Comparison of ENCODE assay signal across 16 cellular contexts in the genomic region with DNA sequence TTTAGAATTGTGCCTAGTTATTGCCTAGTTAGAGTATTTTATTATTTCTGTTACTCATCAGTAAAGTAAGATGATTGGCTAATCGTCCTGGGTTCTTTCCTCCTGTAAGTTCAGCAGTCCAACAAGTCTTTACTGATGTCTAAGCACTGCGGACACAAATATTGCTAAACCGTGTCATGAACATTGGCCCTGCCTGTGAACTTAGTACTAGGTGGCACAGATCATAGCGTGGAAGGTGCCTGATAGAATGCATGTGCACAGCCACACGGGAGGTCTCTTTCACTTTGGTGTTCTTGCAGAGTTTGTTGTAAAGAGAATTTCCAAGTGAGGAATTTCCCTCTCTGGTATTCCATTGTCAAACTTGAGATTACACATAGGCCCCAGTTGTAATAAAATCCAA. TPM values are rescaled to one million over a fixed set of nuclear protein-coding genes. Genes with fewer than 3 reads are reported as not detected.
DNase-seq lines count a peak whose midpoint lies in the region; ATAC-seq and TF ChIP-seq lines count a peak whose summit lies in the region.
"Had no signal": no experiment of that assay in that cellular context is flagged by ENCODE, and none has a peak within 500 bp of the region (broad histone marks: within the 10 kb centered on the region; RNA-seq: fewer than 3 reads in every experiment).

No MANE protein-coding gene starts in this region.

- DNase-seq in WTC11 (ENCODE audit: low spot score) (no peak), left lobe of liver (ENCODE audit: low spot score) (peak; percentile 92), progenitor cell of endocrine pancreas (ENCODE audit: low spot score, unreplicated experiment) (no peak), left lung (no peak), NCI-H1092 (lab: John Stamatoyannopoulos, UW) (no peak), D341Med (ENCODE audit: low spot score) (no peak)
- DNase-seq: AML-193, DMS79 treated with DMSO at 0.1 percent for 48 hours, NCI-H1436, NCI-H1930, NCI-H226, NCI-H524, NCI-H82 had no signal

- CTCF ChIA-PET in WTC11 (lab: Charles Lee), result no interaction called here

- no peak overlapping the region for H3K4me3 ChIP-seq in left lung

- no peak overlapping the region for H3K27ac ChIP-seq in left lung
- H3K27ac ChIP-seq: C4-2B had no signal

- H3K9me3 ChIP-seq in left lung, result no peaks in the 10 kb centered on the region

- no peaks in the 10 kb centered on the region for H3K27me3 ChIP-seq in left lung

- H3K4me3 Mint-ChIP-seq in IgD-negative memory B cell (no peak overlapping the region), WTC11 (no peak overlapping the region), progenitor cell of endocrine pancreas (ENCODE audit: low read depth) (no peak overlapping the region)

- H3K36me3 Mint-ChIP-seq in IgD-negative memory B cell, result peaks cover 8% of the 10 kb centered on the region
- peaks cover 46% of the 10 kb centered on the region for H3K36me3 Mint-ChIP-seq in WTC11
- peaks cover 30% of the 10 kb centered on the region for H3K36me3 Mint-ChIP-seq in progenitor cell of endocrine pancreas (ENCODE audit: insufficient read depth)

- no peaks in the 10 kb centered on the region for H3K27me3 Mint-ChIP-seq in IgD-negative memory B cell
- no peaks in the 10 kb centered on the region for H3K27me3 Mint-ChIP-seq in WTC11 (ENCODE audit: low read depth)
- no peaks in the 10 kb centered on the region for H3K27me3 Mint-ChIP-seq in progenitor cell of endocrine pancreas

- peaks cover 0 to 65% of the 10 kb centered on the region in 2 donors for H3K36me3 ChIP-seq in left lung

- POLR2A ChIA-PET in WTC11 (lab: Charles Lee), result no interaction called here

- H3K4me1 Mint-ChIP-seq in IgD-negative memory B cell, result peaks cover 25 to 42% (median 27%) of the 10 kb centered on the region in 3 donors
- H3K4me1 Mint-ChIP-seq in WTC11, result peaks cover 38% of the 10 kb centered on the region
- peaks cover 39% of the 10 kb centered on the region for H3K4me1 Mint-ChIP-seq in progenitor cell of endocrine pancreas (ENCODE audit: low read depth)

- intact Hi-C loops in left lung (cut with DNase I), result no loop called here

- ATAC-seq in WTC11 (no peak), left lobe of liver (peak; percentile 93), left lung (no peak), HG02885 (IDR thresholded peaks at IDR 0.05; ENCODE audit: poor library complexity, unreplicated experiment) (no peak)

- H3K9me3 Mint-ChIP-seq in IgD-negative memory B cell (peaks cover 0 to 1% (median 0%) of the 10 kb centered on the region in 3 donors), WTC11 (peaks cover 5% of the 10 kb centered on the region), progenitor cell of endocrine pancreas (ENCODE audit: low read depth) (peaks cover 3% of the 10 kb centered on the region)

- H3K27ac Mint-ChIP-seq in IgD-negative memory B cell (peak overlapping the region; percentile 13 to 93 (median 35)), WTC11 (0 out of 2 replicates have a peak overlapping the region, but pooled peaks have one; percentile 59), progenitor cell of endocrine pancreas (peak overlapping the region; percentile 7)

- no peak for TF ChIP-seq CTCF in WTC11 (IDR thresholded peaks at IDR 0.05)
- no peak for TF ChIP-seq CTCF in progenitor cell of endocrine pancreas (IDR thresholded peaks at IDR 0.05; ENCODE audit: unreplicated experiment)
- TF ChIP-seq CTCF in left lung (IDR thresholded peaks at IDR 0.05), result no peak

- no peaks in the 10 kb centered on the region for H3K4me1 ChIP-seq in left lung

TF ChIP-seq in WTC11, 78 proteins besides CTCF, POLR2A, EP300 and RAD21:
- TF ChIP-seq GABPB1 (CRISPR knock-in tag; IDR thresholded peaks at IDR 0.05), result peak; percentile 40; the same call in 1 of the 2 replicates
- no peak for TF ChIP-seq TP53 (CRISPR knock-in tag; IDR thresholded peaks at IDR 0.05)
TF ChIP-seq in WTC11: peak in this region for 1.

RNA-seq across cellular contexts. Expression of a gene that starts 38.0 kb away (rescaled TPM):
- polyA plus RNA-seq in IgD-negative memory B cell, result 72.4 TPM
- total RNA-seq in WTC11 (2021) (77.1 to 81.8 TPM (median 77.9 TPM) in 3 replicates), left lobe of liver (40.6 TPM), progenitor cell of endocrine pancreas (79.4 and 80.1 TPM in 2 replicates), left lung (10 to 100 TPM; 44.5 to 54.0 TPM)

Comparison
In these comparisons a context has a peak if more than half of its experiments do, and no peak if none do; other contexts are left out.
1. H3K27ac Mint-ChIP-seq: peak in every context shown above with its lines; median percentile 59 in WTC11; 35 in IgD-negative memory B cell; 7 in progenitor cell of endocrine pancreas.